ENCODE assay signal across 2 cellular contexts in the genomic region with DNA sequence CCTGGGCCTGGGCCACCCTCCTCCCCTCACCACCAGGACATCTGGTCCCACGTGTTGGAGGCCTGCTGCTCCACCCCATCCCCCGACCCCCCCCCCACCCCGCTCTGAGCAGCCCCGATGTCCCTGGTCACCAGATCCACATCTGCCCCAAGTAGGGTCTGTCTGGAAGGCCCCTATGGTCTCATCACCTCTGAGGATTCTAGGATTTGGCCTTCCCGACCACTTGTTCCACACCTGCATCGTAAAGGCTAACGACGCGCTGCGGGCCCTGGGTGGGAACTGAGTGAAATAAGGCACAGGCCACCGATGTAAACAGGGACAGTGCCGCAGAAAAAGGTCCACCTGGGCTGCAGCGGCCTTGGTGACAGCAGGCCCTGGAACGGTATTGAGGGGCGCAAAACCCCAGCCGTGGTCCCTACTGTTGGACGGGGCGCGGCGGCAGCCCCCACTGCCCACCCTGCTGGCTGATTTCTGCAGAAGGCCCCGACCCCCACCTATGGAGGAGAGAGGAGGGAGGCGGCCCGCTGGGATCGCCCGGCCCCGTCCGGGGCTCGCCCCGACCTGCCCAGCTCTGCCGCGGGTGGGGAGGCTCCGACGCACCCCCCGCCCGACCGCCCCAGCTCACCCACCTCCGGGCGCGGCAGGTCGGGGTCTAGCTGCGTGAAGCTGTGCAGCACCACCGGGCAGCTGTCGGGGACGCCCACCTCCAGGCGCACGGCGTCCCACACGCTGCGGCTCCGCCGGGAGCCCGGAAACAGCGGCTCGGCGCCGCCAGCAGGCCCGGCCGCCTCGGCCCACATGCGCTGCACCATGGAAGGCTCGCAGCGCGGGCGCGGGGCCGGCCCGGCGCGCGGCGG.
TF ChIP-seq lines count a peak whose summit lies in the region.

No MANE protein-coding gene starts in this region.

TF ChIP-seq in endothelial cell of umbilical vein, 7 proteins besides CTCF, POLR2A, EP300 and RAD21:
- TF ChIP-seq FOS (IDR thresholded peaks at IDR 0.05; ENCODE audit: borderline replicate concordance, insufficient read depth, low read length) (no peak), MYC (IDR thresholded peaks at IDR 0.05; ENCODE audit: low read depth, low read length) (no peak), POLR2AphosphoS5 (IDR thresholded peaks at IDR 0.05; ENCODE audit: insufficient read depth, low read depth, low read length) (peak; percentile 33), GATA2 (IDR thresholded peaks at IDR 0.05; ENCODE audit: insufficient read depth, insufficient read length, low read depth, low read length) (no peak)
- TF ChIP-seq, protein P1, sequence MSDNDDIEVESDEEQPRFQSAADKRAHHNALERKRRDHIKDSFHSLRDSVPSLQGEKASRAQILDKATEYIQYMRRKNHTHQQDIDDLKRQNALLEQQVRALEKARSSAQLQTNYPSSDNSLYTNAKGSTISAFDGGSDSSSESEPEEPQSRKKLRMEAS (IDR thresholded peaks at IDR 0.05; ENCODE audit: insufficient read depth, insufficient read length), result no peak

TF ChIP-seq in HEK293T, 16 proteins besides CTCF, POLR2A, EP300 and RAD21:
- TF ChIP-seq BHLHE40 (IDR thresholded peaks at IDR 0.05; ENCODE audit: borderline replicate concordance) (no peak), ARNT (IDR thresholded peaks at IDR 0.05) (no peak), CTBP1 (IDR thresholded peaks at IDR 0.05; ENCODE audit: borderline replicate concordance) (no peak), ELF4 (IDR thresholded peaks at IDR 0.05) (no peak), FOXM1 (IDR thresholded peaks at IDR 0.05; ENCODE audit: borderline replicate concordance) (no peak), L3MBTL2 (conservative IDR thresholded peaks at IDR 0.05) (no peak), SUZ12 (IDR thresholded peaks at IDR 0.05) (no peak), ZNF384 (IDR thresholded peaks at IDR 0.05) (no peak), FOXK2 (IDR thresholded peaks at IDR 0.05) (no peak), LEF1 (IDR thresholded peaks at IDR 0.05; ENCODE audit: borderline replicate concordance) (no peak), SP1 (IDR thresholded peaks at IDR 0.05) (no peak), HDGF (IDR thresholded peaks at IDR 0.05; ENCODE audit: borderline replicate concordance) (no peak), TARDBP (IDR thresholded peaks at IDR 0.05) (no peak), NFRKB (IDR thresholded peaks at IDR 0.05) (no peak), FOXA1 (IDR thresholded peaks at IDR 0.05) (no peak)
- TF ChIP-seq, protein P2, sequence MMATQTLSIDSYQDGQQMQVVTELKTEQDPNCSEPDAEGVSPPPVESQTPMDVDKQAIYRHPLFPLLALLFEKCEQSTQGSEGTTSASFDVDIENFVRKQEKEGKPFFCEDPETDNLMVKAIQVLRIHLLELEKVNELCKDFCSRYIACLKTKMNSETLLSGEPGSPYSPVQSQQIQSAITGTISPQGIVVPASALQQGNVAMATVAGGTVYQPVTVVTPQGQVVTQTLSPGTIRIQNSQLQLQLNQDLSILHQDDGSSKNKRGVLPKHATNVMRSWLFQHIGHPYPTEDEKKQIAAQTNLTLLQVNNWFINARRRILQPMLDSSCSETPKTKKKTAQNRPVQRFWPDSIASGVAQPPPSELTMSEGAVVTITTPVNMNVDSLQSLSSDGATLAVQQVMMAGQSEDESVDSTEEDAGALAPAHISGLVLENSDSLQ (IDR thresholded peaks at IDR 0.05), result no peak
TF ChIP-seq in HEK293T: peak in this region for 0.
